ENCODE assay signal across 9 cellular contexts in the genomic region with DNA sequence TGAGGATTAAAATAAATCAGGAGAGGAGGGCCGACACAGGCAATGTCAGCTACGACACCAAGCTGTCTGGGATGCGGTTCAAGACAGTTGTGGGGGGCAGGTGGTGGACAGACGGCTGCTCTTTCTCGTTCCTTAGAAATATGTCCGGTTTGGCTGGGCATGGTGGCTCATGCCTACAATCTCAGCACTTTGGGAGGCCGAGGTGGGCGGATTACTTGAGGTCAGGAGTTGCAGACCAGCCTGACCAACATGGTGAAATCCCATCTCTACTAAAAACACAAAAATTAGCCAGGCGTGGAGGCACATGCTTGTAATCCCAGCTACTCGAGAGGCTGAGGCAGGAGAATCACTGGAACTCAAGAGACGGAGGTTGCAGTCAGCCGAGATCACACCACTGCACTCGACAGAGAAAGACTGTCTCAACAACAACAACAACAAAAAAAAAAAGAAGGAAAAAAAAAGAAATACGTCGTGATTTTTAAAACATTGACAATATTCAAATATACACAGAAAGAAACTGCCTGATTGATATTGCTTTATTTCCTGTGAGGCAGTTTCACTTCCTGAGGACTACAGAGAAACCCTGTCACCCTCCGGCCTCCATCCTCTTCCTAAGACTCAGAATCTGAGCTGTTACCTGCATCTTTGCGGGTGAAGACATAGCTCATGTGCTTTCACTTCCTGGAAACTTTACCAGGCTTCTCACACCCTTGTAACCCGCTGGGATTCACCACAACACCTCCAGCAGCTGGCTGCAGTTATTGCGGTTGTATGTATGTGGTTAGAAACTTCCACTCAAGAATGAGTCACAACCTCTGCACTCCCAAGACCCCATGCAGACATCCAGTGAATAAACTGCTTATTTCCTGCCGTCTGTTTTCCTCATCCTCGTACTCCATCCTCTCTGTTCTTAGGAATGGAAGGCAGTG.
A peak's percentile ranks its signal among the peaks of the same experiment; 100 is the strongest.
DNase-seq lines count a peak whose midpoint lies in the region; ATAC-seq and TF ChIP-seq lines count a peak whose summit lies in the region.
"Had no signal": no experiment of that assay in that cellular context is flagged by ENCODE, and none has a peak within 500 bp of the region (broad histone marks: within the 10 kb centered on the region; RNA-seq: fewer than 3 reads in every experiment).

No MANE protein-coding gene starts in this region.

- CTCF ChIA-PET in activated CD4-positive, alpha-beta memory T cell treated with anti-CD3 and anti-CD28 coated beads, Interleukin-2, amount 10 ng/mL, durations not matched to agents 7 days and 5 days (lab: Charles Lee), result interaction anchor here (1.1 kb wide), 1 partner anchor 17 kb away, joined by 3 read pairs; no protein-coding TSS in a partner anchor

- no peaks in the 10 kb centered on the region for H3K27me3 Mint-ChIP-seq in activated CD4-positive, alpha-beta memory T cell treated with anti-CD3 and anti-CD28 coated beads, Interleukin-2, amount 10 ng/mL, durations not matched to agents 7 days and 5 days

- H3K9me3 ChIP-seq in MG63 (no peaks in the 10 kb centered on the region), esophagus squamous epithelium (no peaks in the 10 kb centered on the region), aorta (ENCODE audit: control insufficient read depth, low read length) (no peaks in the 10 kb centered on the region)

- ATAC-seq in aorta (ENCODE audit: low FRiP score), result no peak

- peaks cover 47% of the 10 kb centered on the region for H3K4me1 Mint-ChIP-seq in activated CD4-positive, alpha-beta memory T cell treated with anti-CD3 and anti-CD28 coated beads, Interleukin-2, amount 10 ng/mL, durations not matched to agents 7 days and 5 days

- TF ChIP-seq POLR2A in esophagus squamous epithelium (IDR thresholded peaks at IDR 0.05), result no peak

- intact Hi-C loops in esophagus squamous epithelium (cut with DNase I), result no loop called here
- intact Hi-C loops in aorta (cut with DNase I), result no loop called here

- H3K4me3 ChIP-seq in GM06990 (replicated peaks; ENCODE audit: low read depth, low read length), result no peak overlapping the region
- no peak overlapping the region for H3K4me3 ChIP-seq in MG63
- no peak overlapping the region for H3K4me3 ChIP-seq in esophagus squamous epithelium
- no peak overlapping the region for H3K4me3 ChIP-seq in aorta (ENCODE audit: low read length in 2 of 2)
- H3K4me3 ChIP-seq: cardiac muscle cell had no signal

- H3K4me3 Mint-ChIP-seq in activated CD4-positive, alpha-beta memory T cell treated with anti-CD3 and anti-CD28 coated beads, Interleukin-2, amount 10 ng/mL, durations not matched to agents 7 days and 5 days, result peak overlapping the region; percentile 50

- H3K27me3 ChIP-seq in GM06990 (replicated peaks; ENCODE audit: control insufficient read depth, insufficient read depth, low read length), result no peaks in the 10 kb centered on the region
- no peaks in the 10 kb centered on the region for H3K27me3 ChIP-seq in MG63
- no peaks in the 10 kb centered on the region for H3K27me3 ChIP-seq in esophagus squamous epithelium
- H3K27me3 ChIP-seq in aorta (ENCODE audit: control insufficient read depth in 1 of 2, insufficient read depth in 2 of 2, low read length in 1 of 2), result no peaks in the 10 kb centered on the region
- H3K27me3 ChIP-seq: cardiac muscle cell had no signal

- peak; percentile 80 for DNase-seq in GM06990 (ENCODE audit: extremely low read depth, insufficient read length)
- peak; percentile 95 for DNase-seq in H4 (ENCODE audit: low spot score)
- DNase-seq in MG63, result peak; percentile 83
- peak; percentile 64 for DNase-seq in activated CD4-positive, alpha-beta memory T cell treated with anti-CD3 and anti-CD28 coated beads, Interleukin-2, amount 10 ng/mL, durations not matched to agents 7 days and 5 days
- peak; percentile 23 for DNase-seq in esophagus squamous epithelium (lab: John Stamatoyannopoulos, UW)
- peak; percentile 15 for DNase-seq in stimulated activated CD4-positive, alpha-beta T cell treated with anti-CD3 and anti-CD28 coated beads, Interleukin-4, amount 100 ng/mL, for 1 hour
- no peak for DNase-seq in NCI-H1694 (lab: John Stamatoyannopoulos, UW)
- no peak for DNase-seq in aorta

- H3K36me3 ChIP-seq in GM06990 (ENCODE audit: control insufficient read depth, insufficient read depth, low read length), result peaks cover 3% of the 10 kb centered on the region
- no peaks in the 10 kb centered on the region for H3K36me3 ChIP-seq in MG63
- H3K36me3 ChIP-seq in esophagus squamous epithelium, result peaks cover 0 to 8% (median 0%) of the 10 kb centered on the region in 3 donors
- no peaks in the 10 kb centered on the region for H3K36me3 ChIP-seq in aorta (ENCODE audit: control insufficient read depth in 1 of 2, insufficient read depth in 2 of 2, low read length in 1 of 2)
- H3K36me3 ChIP-seq: cardiac muscle cell had no signal

- no peaks in the 10 kb centered on the region for H3K9me3 Mint-ChIP-seq in activated CD4-positive, alpha-beta memory T cell treated with anti-CD3 and anti-CD28 coated beads, Interleukin-2, amount 10 ng/mL, durations not matched to agents 7 days and 5 days

- peaks cover 17% of the 10 kb centered on the region for H3K36me3 Mint-ChIP-seq in activated CD4-positive, alpha-beta memory T cell treated with anti-CD3 and anti-CD28 coated beads, Interleukin-2, amount 10 ng/mL, durations not matched to agents 7 days and 5 days (ENCODE audit: low read depth)

- H3K4me1 ChIP-seq in esophagus squamous epithelium, result peaks cover 0 to 5% (median 0%) of the 10 kb centered on the region in 3 donors
- H3K4me1 ChIP-seq in aorta (ENCODE audit: control insufficient read depth in 1 of 2, insufficient read depth in 2 of 2, low read length in 2 of 2), result no peaks in the 10 kb centered on the region

- TF ChIP-seq CTCF in GM06990 (IDR thresholded peaks at IDR 0.05; ENCODE audit: insufficient read depth, low read length, poor library complexity, severe bottlenecking), result no peak
- TF ChIP-seq CTCF in esophagus squamous epithelium (IDR thresholded peaks at IDR 0.05), result no peak

- H3K27ac ChIP-seq in esophagus squamous epithelium (no peak overlapping the region), aorta (ENCODE audit: low read depth in 1 of 2, low read length in 2 of 2) (no peak overlapping the region)
- H3K27ac ChIP-seq: cardiac muscle cell had no signal

- peak overlapping the region; percentile 76 for H3K27ac Mint-ChIP-seq in activated CD4-positive, alpha-beta memory T cell treated with anti-CD3 and anti-CD28 coated beads, Interleukin-2, amount 10 ng/mL, durations not matched to agents 7 days and 5 days

- POLR2A ChIA-PET in activated CD4-positive, alpha-beta memory T cell treated with anti-CD3 and anti-CD28 coated beads, Interleukin-2, amount 10 ng/mL, durations not matched to agents 7 days and 5 days (lab: Charles Lee), result interaction anchor here (1.0 to 1.3 kb wide), 2 partner anchors 25 to 63 kb away, joined by 4 to 5 read pairs; partner anchors contain the start of gene STS

- WGBS in esophagus squamous epithelium, 2 donors, result 53 to 59% methylated on average over 19 of the region's 21 CpGs
- 88 to 92% methylated on average over 21 of the region's 21 CpGs for WGBS in aorta, 2 donors

Comparison
In these comparisons a context has a peak if more than half of its experiments do, and no peak if none do; other contexts are left out.
1. DNase-seq: peak in GM06990 (single experiment), H4 (single experiment), MG63 (single experiment), activated CD4-positive, alpha-beta memory T cell treated with anti-CD3 and anti-CD28 coated beads, Interleukin-2, amount 10 ng/mL, durations not matched to agents 7 days and 5 days (single experiment), esophagus squamous epithelium (single experiment) and stimulated activated CD4-positive, alpha-beta T cell treated with anti-CD3 and anti-CD28 coated beads, Interleukin-4, amount 100 ng/mL, for 1 hour (single experiment); none in NCI-H1694 (single experiment) and aorta (0 of 2).